ENCODE assay signal across 9 cellular contexts in genomic region chr1:87147851-87148250, GRCh38.
"Had no signal": no experiment of that assay in that cellular context is flagged by ENCODE, and none has a peak within 500 bp of the region (broad histone marks: within the 10 kb centered on the region; RNA-seq: fewer than 3 reads in every experiment).

No MANE protein-coding gene starts in this region.

- DNase-seq: GM23248, GOT3, H7, H9, HCEC 1CT, HFFc6 had no signal

- H3K9me3 ChIP-seq: HAP-1 had no signal

- H3K9ac ChIP-seq: GM23248 had no signal

- H3K4me3 ChIP-seq: GM23248, GM23338, HAP-1 had no signal

- ATAC-seq: GM23338, HCT116 had no signal

- H3K4me3 Mint-ChIP-seq: GM23338, H9, HFFc6 had no signal

- H3K27ac Mint-ChIP-seq: GM23338, H9, HFFc6 had no signal

- H3K9me3 Mint-ChIP-seq: H9, HFFc6 had no signal

- H3K27ac ChIP-seq: GM23248 had no signal

- H2AFZ ChIP-seq: GM23248, GM23338 had no signal

- H3K4me2 ChIP-seq: GM23338 had no signal

- H3K36me3 ChIP-seq: HAP-1 had no signal
